In the genomic region with DNA sequence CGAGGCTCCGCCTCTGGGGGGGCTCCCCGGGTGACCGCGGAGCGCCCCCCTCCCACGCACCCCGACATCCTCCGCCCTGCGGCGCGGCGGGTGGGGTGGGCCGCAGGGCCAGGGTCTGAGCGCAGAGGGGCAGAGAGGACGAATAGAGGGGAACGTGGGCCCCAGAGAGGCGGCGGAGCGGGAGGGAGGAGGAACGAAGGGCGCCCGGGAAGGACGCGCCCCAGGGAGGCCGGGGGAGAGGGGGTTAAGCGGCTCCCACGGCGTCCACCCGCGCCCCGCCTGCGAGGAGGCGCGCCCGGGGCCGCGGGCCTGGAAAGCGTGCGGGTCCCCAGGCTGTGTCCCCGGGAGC, we compare ENCODE assay signal across 16 cellular contexts. TPM values are rescaled to one million over a fixed set of nuclear protein-coding genes. Genes with fewer than 3 reads are reported as not detected.
A peak's percentile ranks its signal among the peaks of the same experiment; 100 is the strongest.
DNase-seq lines count a peak whose midpoint lies in the region; ATAC-seq and TF ChIP-seq lines count a peak whose summit lies in the region.
"Had no signal": no experiment of that assay in that cellular context is flagged by ENCODE, and none has a peak within 500 bp of the region (broad histone marks: within the 10 kb centered on the region; RNA-seq: fewer than 3 reads in every experiment).

No MANE protein-coding gene starts in this region.

- H3K36me3 ChIP-seq in ACC112 (ENCODE audit: insufficient read depth, low read length) (no peaks in the 10 kb centered on the region), H7 (replicated peaks; ENCODE audit: control insufficient read depth, insufficient read depth, low read length) (no peaks in the 10 kb centered on the region), neural progenitor cell (no peaks in the 10 kb centered on the region), SJCRH30 (no peaks in the 10 kb centered on the region)
- H3K36me3 ChIP-seq: esophagus squamous epithelium, MG63 had no signal

- H3K79me2 ChIP-seq in ACC112 (ENCODE audit: control insufficient read depth, insufficient read depth, low read length, unreplicated experiment) (no peaks in the 10 kb centered on the region), neural progenitor cell (ENCODE audit: low read depth) (no peaks in the 10 kb centered on the region)

- peak; percentile 75 for DNase-seq in H7
- DNase-seq in astrocyte of the spinal cord (ENCODE audit: low read depth, low spot score): no peak
- DNase-seq in neural progenitor cell (ENCODE audit: low spot score): no peak
- DNase-seq in NCI-H345 treated with DMSO at 0.1 percent for 48 hours (lab: John Stamatoyannopoulos, UW; ENCODE audit: unreplicated experiment): no peak
- no peak for DNase-seq in effector memory CD8-positive, alpha-beta T cell
- DNase-seq in SJCRH30: no peak
- no peak for DNase-seq in NCI-H1417 (lab: John Stamatoyannopoulos, UW)
- DNase-seq: activated CD8-positive, alpha-beta memory T cell treated with anti-CD3 and anti-CD28 coated beads, Interleukin-2, amount 10 ng/mL, durations not matched to agents 7 days and 5 days; effector CD4-positive, alpha-beta T cell; esophagus squamous epithelium; immature natural killer cell had no signal

- no peak for ATAC-seq in effector memory CD8-positive, alpha-beta T cell (replicated peaks)

- H3K27me3 ChIP-seq in ACC112 (ENCODE audit: insufficient read depth, low read length): peaks cover 9% of the 10 kb centered on the region; the same call in 1 of the 2 replicates
- peaks cover 31% of the 10 kb centered on the region for H3K27me3 ChIP-seq in H7 (ENCODE audit: control insufficient read depth, insufficient read depth, low read length)
- H3K27me3 ChIP-seq in neural progenitor cell: peaks cover 76% of the 10 kb centered on the region
- 0 out of 2 replicates have a peak, but pooled peaks cover 3% of the 10 kb centered on the region for H3K27me3 ChIP-seq in SJCRH30

- H3K27ac ChIP-seq in ACC112 (ENCODE audit: low read depth, low read length) (no peak overlapping the region), neural progenitor cell (no peak overlapping the region), SJCRH30 (no peak overlapping the region)
- H3K27ac ChIP-seq: esophagus squamous epithelium had no signal

- in situ Hi-C loops in astrocyte of the spinal cord (cut with HindIII; ENCODE audit: low sequenced_read_pairs): no loop called here

- H3K9me3 Mint-ChIP-seq in neural progenitor cell: peaks cover 4% of the 10 kb centered on the region
- H3K9me3 Mint-ChIP-seq in effector memory CD8-positive, alpha-beta T cell: no peaks in the 10 kb centered on the region
- H3K9me3 Mint-ChIP-seq: activated T-helper 17 cell treated with anti-CD3 and anti-CD28 coated beads, Interleukin-2, amount 50 U/mL, for 72 hours; immature natural killer cell had no signal

- H3K4me1 ChIP-seq in ACC112 (ENCODE audit: control insufficient read depth, insufficient read depth, low read length, unreplicated experiment): peaks cover 15% of the 10 kb centered on the region
- peaks cover 5% of the 10 kb centered on the region for H3K4me1 ChIP-seq in neural progenitor cell
- peaks cover 12% of the 10 kb centered on the region for H3K4me1 ChIP-seq in SJCRH30

- H3K9me3 ChIP-seq in neural progenitor cell (ENCODE audit: low read depth) (no peaks in the 10 kb centered on the region), SJCRH30 (replicated peaks) (no peaks in the 10 kb centered on the region)
- H3K9me3 ChIP-seq: esophagus squamous epithelium, MG63 had no signal

- TF ChIP-seq CTCF in astrocyte of the spinal cord (IDR thresholded peaks at IDR 0.05; ENCODE audit: low read depth, low read length) (no peak), neural progenitor cell (IDR thresholded peaks at IDR 0.05) (no peak)

- H3K27ac Mint-ChIP-seq in neural progenitor cell: no peak overlapping the region
- no peak overlapping the region for H3K27ac Mint-ChIP-seq in effector memory CD8-positive, alpha-beta T cell
- H3K27ac Mint-ChIP-seq: activated CD8-positive, alpha-beta memory T cell treated with anti-CD3 and anti-CD28 coated beads, Interleukin-2, amount 10 ng/mL, durations not matched to agents 7 days and 5 days; activated T-helper 17 cell treated with anti-CD3 and anti-CD28 coated beads, Interleukin-2, amount 50 U/mL, for 72 hours; immature natural killer cell had no signal

- H3K36me3 Mint-ChIP-seq in neural progenitor cell: no peaks in the 10 kb centered on the region
- H3K36me3 Mint-ChIP-seq in effector memory CD8-positive, alpha-beta T cell (ENCODE audit: insufficient read depth): no peaks in the 10 kb centered on the region
- H3K36me3 Mint-ChIP-seq: activated CD8-positive, alpha-beta memory T cell treated with anti-CD3 and anti-CD28 coated beads, Interleukin-2, amount 10 ng/mL, durations not matched to agents 7 days and 5 days; immature natural killer cell had no signal

- H4K20me1 ChIP-seq in neural progenitor cell (ENCODE audit: low read depth): peaks cover 81% of the 10 kb centered on the region

- H2AFZ ChIP-seq in ACC112 (ENCODE audit: low read length, unreplicated experiment) (no peak overlapping the region), neural progenitor cell (replicated peaks) (no peak overlapping the region)

- peaks cover 43% of the 10 kb centered on the region for H3K27me3 Mint-ChIP-seq in neural progenitor cell (ENCODE audit: insufficient read depth, low read depth)
- peaks cover 0 to 11% of the 10 kb centered on the region in 2 donors for H3K27me3 Mint-ChIP-seq in effector memory CD8-positive, alpha-beta T cell

- H3K4me3 ChIP-seq in ACC112 (ENCODE audit: low read depth, low read length) (peak overlapping the region; percentile 33; the same call in 1 of the 2 replicates), H7 (ENCODE audit: insufficient read depth, low read depth, low read length) (peak overlapping the region; percentile 24; the same call in 1 of the 2 replicates), astrocyte of the spinal cord (ENCODE audit: low read depth, low read length) (peak overlapping the region; percentile 20), neural progenitor cell (no peak overlapping the region), SJCRH30 (no peak overlapping the region)
- H3K4me3 ChIP-seq: MG63 had no signal

- no peak overlapping the region for H3K9ac ChIP-seq in neural progenitor cell

- peak overlapping the region; percentile 55 for H3K4me2 ChIP-seq in neural progenitor cell

- no peak overlapping the region for H3K4me3 Mint-ChIP-seq in neural progenitor cell
- no peak overlapping the region for H3K4me3 Mint-ChIP-seq in effector memory CD8-positive, alpha-beta T cell
- H3K4me3 Mint-ChIP-seq: activated CD8-positive, alpha-beta memory T cell treated with anti-CD3 and anti-CD28 coated beads, Interleukin-2, amount 10 ng/mL, durations not matched to agents 7 days and 5 days had no signal

- peaks cover 3% of the 10 kb centered on the region for H3K4me1 Mint-ChIP-seq in neural progenitor cell
- H3K4me1 Mint-ChIP-seq in effector memory CD8-positive, alpha-beta T cell (ENCODE audit: low read depth in 2 of 2): peaks cover 0 to 7% of the 10 kb centered on the region in 2 donors
- H3K4me1 Mint-ChIP-seq: activated T-helper 17 cell treated with anti-CD3 and anti-CD28 coated beads, Interleukin-2, amount 50 U/mL, for 72 hours had no signal

- peaks cover 30% of the 10 kb centered on the region for H3F3A ChIP-seq in neural progenitor cell (ENCODE audit: low read depth)

RNA-seq across cellular contexts. Expression of a gene that starts 1.0 kb away (rescaled TPM):
- 1.8 and 3.1 TPM in 2 replicates for total RNA-seq in H7 (2014; rRNA removed; shearing (Covaris generic))
- 0.06 TPM in 1 of 2 replicates, not detected in the other for total RNA-seq in neural progenitor cell (ENCODE audit: low replicate concordance)
- 0.14 and 0.30 TPM in 2 replicates for total RNA-seq in SJCRH30 (2014; rRNA removed; shearing (Covaris generic))

RNA-seq across cellular contexts. Expression of a gene that starts 18.3 kb away (rescaled TPM):
- total RNA-seq in H7 (2014; rRNA removed; shearing (Covaris generic)): 1,035 and 1,167 TPM in 2 replicates
- total RNA-seq in neural progenitor cell (ENCODE audit: low replicate concordance): 330 and 913 TPM in 2 replicates
- total RNA-seq in SJCRH30 (2014; rRNA removed; shearing (Covaris generic)): 546 and 582 TPM in 2 replicates

RNA-seq across cellular contexts. Expression of a gene that starts 42.6 kb away (rescaled TPM):
- total RNA-seq in H7 (2014; rRNA removed; shearing (Covaris generic)): 120 and 128 TPM in 2 replicates
- 14.1 and 68.6 TPM in 2 replicates for total RNA-seq in neural progenitor cell (ENCODE audit: low replicate concordance)
- 27.0 and 29.6 TPM in 2 replicates for total RNA-seq in SJCRH30 (2014; rRNA removed; shearing (Covaris generic))

RNA-seq across cellular contexts. Expression of a gene that starts 46.9 kb away (rescaled TPM):
- 0.38 and 1.6 TPM in 2 replicates for total RNA-seq in H7 (2014; rRNA removed; shearing (Covaris generic))
- not detected in 2 replicates for total RNA-seq in neural progenitor cell (ENCODE audit: low replicate concordance)
- not detected in 2 replicates for total RNA-seq in SJCRH30 (2014; rRNA removed; shearing (Covaris generic))
- total RNA-seq: glomerular endothelial cell had no signal

RNA-seq across cellular contexts. Expression of a gene that starts 49.0 kb away (rescaled TPM):
- total RNA-seq in H7 (2014; rRNA removed; shearing (Covaris generic)): not detected in 2 replicates
- 0.37 TPM in 1 of 2 replicates, not detected in the other for total RNA-seq in neural progenitor cell (ENCODE audit: low replicate concordance)
- not detected in 2 replicates for total RNA-seq in SJCRH30 (2014; rRNA removed; shearing (Covaris generic))
- total RNA-seq: activated CD8-positive, alpha-beta memory T cell treated with anti-CD3 and anti-CD28 coated beads, Interleukin-2, amount 10 ng/mL, durations not matched to agents 7 days and 5 days; osteoblast had no signal

Comparison
In these comparisons a context has a peak if more than half of its experiments do, and no peak if none do; other contexts are left out.
1. H3K4me3 ChIP-seq: peak in ACC112 (single experiment), H7 (single experiment) and astrocyte of the spinal cord (single experiment); none in neural progenitor cell (single experiment) and SJCRH30 (single experiment).